Comparison of ENCODE assay signal across 16 cellular contexts in the genomic region with DNA sequence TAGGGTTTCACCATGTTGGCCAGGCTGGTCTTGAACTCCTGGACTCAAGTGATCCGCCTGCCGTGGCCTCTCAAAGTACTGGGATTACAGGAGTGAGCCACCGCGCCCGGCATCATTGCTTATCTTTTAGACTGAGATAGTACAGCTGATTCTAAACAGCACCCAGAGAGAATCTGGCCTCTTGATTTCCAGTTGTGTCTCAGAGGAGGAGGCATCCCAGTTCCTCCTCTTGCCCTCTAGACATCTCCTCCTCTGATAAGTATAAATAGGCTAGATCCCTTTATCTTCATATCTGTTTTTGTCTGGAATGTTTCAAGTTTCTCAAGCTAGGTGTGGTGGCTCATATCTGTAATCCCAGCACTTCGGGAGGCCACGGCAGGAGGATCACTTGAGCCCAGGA. TPM values are rescaled to one million over a fixed set of nuclear protein-coding genes. Genes with fewer than 3 reads are reported as not detected.
DNase-seq lines count a peak whose midpoint lies in the region; ATAC-seq, FAIRE-seq and TF ChIP-seq lines count a peak whose summit lies in the region.
"Had no signal": no experiment of that assay in that cellular context is flagged by ENCODE, and none has a peak within 500 bp of the region (broad histone marks: within the 10 kb centered on the region; RNA-seq: fewer than 3 reads in every experiment).

No MANE protein-coding gene starts in this region.

- peak overlapping the region in 1 of 2 donors; percentile 37 for H3K27ac ChIP-seq in right atrium auricular region
- peak overlapping the region; percentile 61 for H3K27ac ChIP-seq in keratinocyte (ENCODE audit: control insufficient read depth, insufficient read depth, low read length)
- no peak overlapping the region for H3K27ac ChIP-seq in testis
- H3K27ac ChIP-seq: upper lobe of right lung had no signal

- peaks cover 46% of the 10 kb centered on the region for H3K4me1 Mint-ChIP-seq in type B pancreatic cell (ENCODE audit: unreplicated experiment)

- peak overlapping the region; percentile 75 for H3K27ac Mint-ChIP-seq in type B pancreatic cell
- H3K27ac Mint-ChIP-seq: activated CD4-positive, alpha-beta T cell treated with anti-CD3 and anti-CD28 coated beads for 36 hours; activated CD8-positive, alpha-beta memory T cell treated with anti-CD3 and anti-CD28 coated beads, Interleukin-2, amount 10 ng/mL, durations not matched to agents 7 days and 5 days; stimulated activated memory B cell treated with anti-CD40 and anti-IgM and Interleukin-4, amounts not matched to agents 10 μg/mL and 1 μg/mL and 100 μg/mL, for 72 hours had no signal

- no peak overlapping the region for H3K4me3 Mint-ChIP-seq in type B pancreatic cell
- H3K4me3 Mint-ChIP-seq: activated CD4-positive, alpha-beta T cell treated with anti-CD3 and anti-CD28 coated beads for 36 hours; activated CD8-positive, alpha-beta memory T cell treated with anti-CD3 and anti-CD28 coated beads, Interleukin-2, amount 10 ng/mL, durations not matched to agents 7 days and 5 days; stimulated activated memory B cell treated with anti-CD40 and anti-IgM and Interleukin-4, amounts not matched to agents 10 μg/mL and 1 μg/mL and 100 μg/mL, for 72 hours had no signal

- H3K9me3 ChIP-seq in right atrium auricular region (no peaks in the 10 kb centered on the region), adipocyte (ENCODE audit: control insufficient read depth, low read length) (no peaks in the 10 kb centered on the region), keratinocyte (ENCODE audit: control insufficient read depth, low read depth, low read length) (no peaks in the 10 kb centered on the region), testis (no peaks in the 10 kb centered on the region)
- H3K9me3 ChIP-seq: upper lobe of right lung had no signal

- H3K27me3 ChIP-seq in right atrium auricular region = no peaks in the 10 kb centered on the region
- no peaks in the 10 kb centered on the region for H3K27me3 ChIP-seq in adipocyte (replicated peaks; ENCODE audit: control insufficient read depth, insufficient read depth, low read length)
- no peaks in the 10 kb centered on the region for H3K27me3 ChIP-seq in keratinocyte (ENCODE audit: control insufficient read depth, extremely low read depth, insufficient read depth, low read length)
- H3K27me3 ChIP-seq in testis = no peaks in the 10 kb centered on the region
- H3K27me3 ChIP-seq: upper lobe of right lung had no signal

- 70 to 87% methylated on average over 7 of the region's 7 CpGs for WGBS in testis, 2 donors

- no peaks in the 10 kb centered on the region for H3K27me3 Mint-ChIP-seq in type B pancreatic cell
- H3K27me3 Mint-ChIP-seq: activated CD4-positive, alpha-beta T cell treated with anti-CD3 and anti-CD28 coated beads for 36 hours; activated CD8-positive, alpha-beta memory T cell treated with anti-CD3 and anti-CD28 coated beads, Interleukin-2, amount 10 ng/mL, durations not matched to agents 7 days and 5 days; stimulated activated memory B cell treated with anti-CD40 and anti-IgM and Interleukin-4, amounts not matched to agents 10 μg/mL and 1 μg/mL and 100 μg/mL, for 72 hours had no signal

- peaks cover 0 to 65% of the 10 kb centered on the region in 2 donors for H3K4me1 ChIP-seq in right atrium auricular region
- peaks cover 42% of the 10 kb centered on the region for H3K4me1 ChIP-seq in adipocyte (ENCODE audit: control insufficient read depth, insufficient read depth, low read length)
- peaks cover 42% of the 10 kb centered on the region for H3K4me1 ChIP-seq in keratinocyte (ENCODE audit: control insufficient read depth, extremely low read depth, insufficient read depth, low read length)
- H3K4me1 ChIP-seq in testis = peaks cover 15% of the 10 kb centered on the region

- H3K79me2 ChIP-seq in keratinocyte (ENCODE audit: control insufficient read depth, insufficient read depth, low read length) = peaks cover 91% of the 10 kb centered on the region

- TF ChIP-seq CTCF in right atrium auricular region (IDR thresholded peaks at IDR 0.05) = no peak
- TF ChIP-seq CTCF in keratinocyte (optimal IDR thresholded peaks at IDR 0.05 in 1 of 3, IDR thresholded peaks at IDR 0.05 in 1 of 3, conservative IDR thresholded peaks at IDR 0.05 in 1 of 3; ENCODE audit: extremely low read depth in 1 of 3, insufficient read depth in 2 of 3, low read length in 3 of 3) = no peak
- no peak for TF ChIP-seq CTCF in type B pancreatic cell (conservative IDR thresholded peaks at IDR 0.05)
- TF ChIP-seq CTCF in testis (IDR thresholded peaks at IDR 0.05) = no peak

- H2AFZ ChIP-seq in keratinocyte (ENCODE audit: control insufficient read depth, low read length) = no peak overlapping the region

- peak overlapping the region; percentile 22 for H3K9ac ChIP-seq in adipocyte (ENCODE audit: low read length)
- H3K9ac ChIP-seq in keratinocyte (ENCODE audit: control insufficient read depth, extremely low read depth, insufficient read depth, low read length) = no peak overlapping the region

- ATAC-seq in Right ventricle myocardium inferior = no peak
- no peak for ATAC-seq in esophagus mucosa
- ATAC-seq in GM18517 (IDR thresholded peaks at IDR 0.05; ENCODE audit: unreplicated experiment) = no peak
- ATAC-seq: activated CD4-positive, alpha-beta T cell treated with anti-CD3 and anti-CD28 coated beads for 36 hours; activated CD8-positive, alpha-beta memory T cell treated with anti-CD3 and anti-CD28 coated beads, Interleukin-2, amount 10 ng/mL, durations not matched to agents 7 days and 5 days; stimulated activated memory B cell treated with anti-CD40 and anti-IgM and Interleukin-4, amounts not matched to agents 10 μg/mL and 1 μg/mL and 100 μg/mL, for 72 hours had no signal

- intact Hi-C loops in Right ventricle myocardium inferior (cut with DNase I) = no loop called here
- intact Hi-C loops in testis (cut with DNase I; ENCODE audit: low total_unique reads) = no loop called here

- H3K36me3 ChIP-seq in right atrium auricular region (peaks cover 5% of the 10 kb centered on the region), adipocyte (ENCODE audit: control insufficient read depth, insufficient read depth, low read length, severe bottlenecking) (peaks cover 4% of the 10 kb centered on the region), keratinocyte (ENCODE audit: control insufficient read depth in 2 of 2, extremely low read depth in 1 of 2, insufficient read depth in 2 of 2, low read length in 2 of 2) (peaks cover 6 to 27% of the 10 kb centered on the region in 2 experiments), testis (ENCODE audit: low read depth, missing control alignments) (no peaks in the 10 kb centered on the region)

- dilution Hi-C loops in keratinocyte (cut with MboI; ENCODE audit: extremely low pct_ligation_motif_present, low sequenced_read_pairs) = no loop called here

- H4K20me1 ChIP-seq in keratinocyte (ENCODE audit: control insufficient read depth, extremely low read depth, insufficient read depth, low read length) = peaks cover 29% of the 10 kb centered on the region

- DNase-seq in Right ventricle myocardium inferior (ENCODE audit: missing footprints) = peak; percentile 17
- no peak for DNase-seq in right atrium auricular region (ENCODE audit: low spot score)
- no peak for DNase-seq in adipocyte (ENCODE audit: low read depth)
- DNase-seq in keratinocyte (ENCODE audit: low read depth, low spot score) = no peak
- DNase-seq in type B pancreatic cell (ENCODE audit: extremely low spot score, unreplicated experiment) = no peak
- no peak for DNase-seq in testis
- DNase-seq: activated CD4-positive, alpha-beta T cell treated with anti-CD3 and anti-CD28 coated beads for 36 hours; activated CD8-positive, alpha-beta memory T cell treated with anti-CD3 and anti-CD28 coated beads, Interleukin-2, amount 10 ng/mL, durations not matched to agents 7 days and 5 days; activated effector memory CD4-positive, alpha-beta T cell treated with Interleukin-2 at 50 U/mL for 16 hours; Calu3; MV-4-11; NCI-H526 treated with DMSO at 0.1 percent for 48 hours; upper lobe of right lung had no signal

- FAIRE-seq in keratinocyte (lab: Jason Lieb, UNC) = no peak

- peaks cover 9% of the 10 kb centered on the region for H3K36me3 Mint-ChIP-seq in type B pancreatic cell

- H3K9me3 Mint-ChIP-seq in type B pancreatic cell = no peaks in the 10 kb centered on the region
- H3K9me3 Mint-ChIP-seq: stimulated activated memory B cell treated with anti-CD40 and anti-IgM and Interleukin-4, amounts not matched to agents 10 μg/mL and 1 μg/mL and 100 μg/mL, for 72 hours had no signal

- no peak overlapping the region for H3K4me3 ChIP-seq in right atrium auricular region
- no peak overlapping the region for H3K4me3 ChIP-seq in adipocyte (ENCODE audit: low read length)
- H3K4me3 ChIP-seq in keratinocyte (ENCODE audit: control insufficient read depth in 2 of 3, extremely low read depth in 1 of 3, insufficient read depth in 2 of 3, low read depth in 1 of 3, low read length in 3 of 3) = no peak overlapping the region
- H3K4me3 ChIP-seq in testis = no peak overlapping the region
- H3K4me3 ChIP-seq: upper lobe of right lung had no signal

- H3K4me2 ChIP-seq in keratinocyte (ENCODE audit: control insufficient read depth, extremely low read depth, insufficient read depth, low read depth, low read length) = no peak overlapping the region

- peaks cover 12% of the 10 kb centered on the region for H3K9me1 ChIP-seq in keratinocyte (ENCODE audit: control insufficient read depth, extremely low read depth, insufficient read depth, low read length)

- TF ChIP-seq POLR2A in testis (IDR thresholded peaks at IDR 0.05) = no peak

RNA-seq across cellular contexts. Expression of a gene that starts 7.0 kb away (rescaled TPM):
- total RNA-seq in Right ventricle myocardium inferior = 37.4 TPM
- total RNA-seq in right atrium auricular region = 10 to 100 TPM; 29.3 to 31.5 TPM
- polyA plus RNA-seq in keratinocyte = 18.6 to 35.2 TPM (median 20.8 TPM) in 3 replicates
- 27.1 TPM for polyA plus RNA-seq in keratinocyte (2011; ENCODE audit: low read depth)
- polyA plus RNA-seq in keratinocyte (2011; cell fraction: cytosol; rRNA removed) = 24.1 and 28.4 TPM in 2 replicates
- 39.0 and 42.8 TPM in 2 replicates for polyA plus RNA-seq in keratinocyte (2011; cell fraction: nucleus; rRNA removed)
- polyA plus RNA-seq in keratinocyte (2012; ENCODE audit: low replicate concordance) = 21.5 and 31.4 TPM in 2 replicates
- 26.5 to 45.0 TPM (median 29.9 TPM) in 3 replicates for polyA minus RNA-seq in keratinocyte
- 51.0 TPM for polyA minus RNA-seq in keratinocyte (2011; cell fraction: cytosol; rRNA and poly(A)+ RNA removed)
- polyA minus RNA-seq in keratinocyte (2011; cell fraction: nucleus; rRNA and poly(A)+ RNA removed) = 37.9 and 42.1 TPM in 2 replicates
- 52.8 and 73.5 TPM in 2 replicates for total RNA-seq in type B pancreatic cell (ENCODE audit: low replicate concordance)
- 70.6 TPM for total RNA-seq in esophagus mucosa
- 10 to 100 TPM; 51.7 to 52.8 TPM for total RNA-seq in testis
- polyA plus RNA-seq in testis (ENCODE audit: insufficient read depth, low read depth, low replicate concordance) = 24.7 TPM

RNA-seq across cellular contexts. Expression of a gene that starts 32.7 kb away (rescaled TPM):
- total RNA-seq in Right ventricle myocardium inferior (11.9 TPM), right atrium auricular region (10 to 100 TPM in 1 of 2 donors, 1 to 10 TPM in 1; 7.0 to 12.1 TPM), type B pancreatic cell (ENCODE audit: low replicate concordance) (33.7 and 61.6 TPM in 2 replicates), esophagus mucosa (4.4 TPM), testis (10 to 100 TPM; 38.6 to 45.1 TPM)
- polyA plus RNA-seq in keratinocyte (7.8 to 9.8 TPM (median 8.1 TPM) in 3 replicates), testis (ENCODE audit: insufficient read depth, low read depth, low replicate concordance) (71.6 TPM)
- 1.9 TPM for polyA plus RNA-seq in keratinocyte (2011; ENCODE audit: low read depth)
- 4.3 and 10.1 TPM in 2 replicates for polyA plus RNA-seq in keratinocyte (2011; cell fraction: cytosol; rRNA removed)
- 8.5 and 9.3 TPM in 2 replicates for polyA plus RNA-seq in keratinocyte (2011; cell fraction: nucleus; rRNA removed)
- 6.6 and 11.2 TPM in 2 replicates for polyA plus RNA-seq in keratinocyte (2012; ENCODE audit: low replicate concordance)
- polyA minus RNA-seq in keratinocyte = 4.4 to 9.3 TPM (median 4.6 TPM) in 3 replicates
- polyA minus RNA-seq in keratinocyte (2011; cell fraction: cytosol; rRNA and poly(A)+ RNA removed) = 7.7 TPM
- 3.3 and 5.1 TPM in 2 replicates for polyA minus RNA-seq in keratinocyte (2011; cell fraction: nucleus; rRNA and poly(A)+ RNA removed)
